ENCODE assay signal across 1 cellular context in genomic region chr10:111837089-111837488, GRCh38.
TF ChIP-seq lines count a peak whose summit lies in the region.

No MANE protein-coding gene starts in this region.

TF ChIP-seq in GM23338, 12 proteins besides CTCF, POLR2A, EP300 and RAD21 (continued from another document):
- TF ChIP-seq ZNF462 (CRISPR knock-in tag; IDR thresholded peaks at IDR 0.05) (no peak), ZNF114 (CRISPR knock-in tag; IDR thresholded peaks at IDR 0.05) (no peak), JUNB (IDR thresholded peaks at IDR 0.05; ENCODE audit: unreplicated experiment) (no peak), STAT1 (IDR thresholded peaks at IDR 0.05; ENCODE audit: unreplicated experiment) (no peak), NANOG (IDR thresholded peaks at IDR 0.05; ENCODE audit: borderline replicate concordance) (no peak)
TF ChIP-seq in GM23338: peak in this region for 0.
